ENCODE assay signal across 1 cellular context in genomic region chr6:151225919-151226318, GRCh38.
TF ChIP-seq lines count a peak whose summit lies in the region.

No MANE protein-coding gene starts in this region.

TF ChIP-seq in HepG2, 621 proteins besides CTCF, POLR2A, EP300 and RAD21 (continued from another document):
- TF ChIP-seq PAXIP1 (CRISPR knock-in tag; conservative IDR thresholded peaks at IDR 0.05), result no peak
- no peak for TF ChIP-seq SATB2 (CRISPR knock-in tag; IDR thresholded peaks at IDR 0.05)
- no peak for TF ChIP-seq SNAI1 (CRISPR knock-in tag; IDR thresholded peaks at IDR 0.05; ENCODE audit: borderline replicate concordance)
- TF ChIP-seq MEIS2 (CRISPR knock-in tag; IDR thresholded peaks at IDR 0.05), result no peak
- TF ChIP-seq FOXA1 (IDR thresholded peaks at IDR 0.05), result 0 out of 2 replicates have a peak, but pooled peaks have one; percentile 8
- peak; percentile 45; the same call in 1 of the 2 replicates for TF ChIP-seq FOXA1 (CRISPR knock-in tag; IDR thresholded peaks at IDR 0.05)
- TF ChIP-seq ZNF460 (CRISPR knock-in tag; IDR thresholded peaks at IDR 0.05; ENCODE audit: borderline replicate concordance), result no peak
- peak; percentile 31; the same call in 1 of the 2 replicates for TF ChIP-seq FOXA3 (CRISPR knock-in tag; IDR thresholded peaks at IDR 0.05)
- no peak for TF ChIP-seq ZNF468 (CRISPR knock-in tag; IDR thresholded peaks at IDR 0.05)
- no peak for TF ChIP-seq RFX3 (CRISPR knock-in tag; IDR thresholded peaks at IDR 0.05)
- no peak for TF ChIP-seq CREB1 (IDR thresholded peaks at IDR 0.05)
- no peak for TF ChIP-seq CREB1 (CRISPR knock-in tag; IDR thresholded peaks at IDR 0.05)
